Comparison of ENCODE assay signal across 12 cellular contexts in genomic region chr3:117692416-117692995, GRCh38.
DNase-seq lines count a peak whose midpoint lies in the region; ATAC-seq and TF ChIP-seq lines count a peak whose summit lies in the region.
"Had no signal": no experiment of that assay in that cellular context is flagged by ENCODE, and none has a peak within 500 bp of the region (broad histone marks: within the 10 kb centered on the region; RNA-seq: fewer than 3 reads in every experiment).

No MANE protein-coding gene starts in this region.

- no peak for TF ChIP-seq POLR2A in body of pancreas (IDR thresholded peaks at IDR 0.05)

- ATAC-seq in body of pancreas (no peak), GM21367 (IDR thresholded peaks at IDR 0.05; ENCODE audit: unreplicated experiment) (no peak)

- no peak overlapping the region for H3K27ac ChIP-seq in body of pancreas
- H3K27ac ChIP-seq: ascending aorta had no signal

- H3K36me3 ChIP-seq in H7 (replicated peaks; ENCODE audit: control insufficient read depth, insufficient read depth, low read length) (no peaks in the 10 kb centered on the region), adipocyte (ENCODE audit: control insufficient read depth, insufficient read depth, low read length, severe bottlenecking) (no peaks in the 10 kb centered on the region), body of pancreas (replicated peaks in 1 of 2; ENCODE audit: insufficient read depth in 1 of 2, low read depth in 2 of 2) (no peaks in the 10 kb centered on the region)
- H3K36me3 ChIP-seq: ascending aorta had no signal

- 74 to 82% methylated on average over 5 of the region's 5 CpGs for WGBS in body of pancreas, 2 donors

- H3K4me3 ChIP-seq in H7 (ENCODE audit: insufficient read depth, low read depth, low read length): no peak overlapping the region
- H3K4me3 ChIP-seq in adipocyte (ENCODE audit: low read length): no peak overlapping the region
- H3K4me3 ChIP-seq in body of pancreas: no peak overlapping the region
- H3K4me3 ChIP-seq: ascending aorta had no signal

- H3K9ac ChIP-seq in adipocyte (ENCODE audit: low read length): peak overlapping the region; percentile 64

- TF ChIP-seq CTCF in body of pancreas (IDR thresholded peaks at IDR 0.05): no peak

- H3K9me3 ChIP-seq in adipocyte (ENCODE audit: control insufficient read depth, low read length) (no peaks in the 10 kb centered on the region), body of pancreas (no peaks in the 10 kb centered on the region)
- H3K9me3 ChIP-seq: ascending aorta had no signal

- H3K4me1 ChIP-seq in adipocyte (ENCODE audit: control insufficient read depth, insufficient read depth, low read length) (peaks cover 35% of the 10 kb centered on the region), body of pancreas (no peaks in the 10 kb centered on the region)
- H3K4me1 ChIP-seq: ascending aorta had no signal

- H3K27me3 ChIP-seq in H7 (ENCODE audit: control insufficient read depth, insufficient read depth, low read length) (no peaks in the 10 kb centered on the region), adipocyte (replicated peaks; ENCODE audit: control insufficient read depth, insufficient read depth, low read length) (no peaks in the 10 kb centered on the region), body of pancreas (no peaks in the 10 kb centered on the region)
- H3K27me3 ChIP-seq: ascending aorta had no signal

- DNase-seq in H7 (peak; percentile 4), adipocyte (ENCODE audit: low read depth) (no peak), fibroblast of peridontal ligament (ENCODE audit: extremely low read depth) (peak; percentile 69), pulmonary artery endothelial cell (ENCODE audit: low read depth, low spot score) (peak; percentile 36), body of pancreas (no peak), posterior vena cava (ENCODE audit: low spot score) (no peak), DMS153 treated with DMSO at 0.1 percent for 48 hours (lab: John Stamatoyannopoulos, UW; ENCODE audit: unreplicated experiment) (no peak)
- DNase-seq: activated effector memory CD4-positive, alpha-beta T cell treated with Interleukin-2 at 50 U/mL for 16 hours; effector memory CD4-positive, alpha-beta T cell; left cardiac atrium had no signal

- intact Hi-C loops in body of pancreas (cut with DNase I) (no loop called here), posterior vena cava (cut with DNase I) (no loop called here)

Comparison
In these comparisons a context has a peak if more than half of its experiments do, and no peak if none do; other contexts are left out.
1. DNase-seq: peak in H7 (single experiment), fibroblast of peridontal ligament (single experiment) and pulmonary artery endothelial cell (single experiment); none in adipocyte (single experiment), body of pancreas (0 of 4), posterior vena cava (single experiment) and DMS153 treated with DMSO at 0.1 percent for 48 hours (single experiment).